Comparison of ENCODE assay signal across 3 cellular contexts in the genomic region with DNA sequence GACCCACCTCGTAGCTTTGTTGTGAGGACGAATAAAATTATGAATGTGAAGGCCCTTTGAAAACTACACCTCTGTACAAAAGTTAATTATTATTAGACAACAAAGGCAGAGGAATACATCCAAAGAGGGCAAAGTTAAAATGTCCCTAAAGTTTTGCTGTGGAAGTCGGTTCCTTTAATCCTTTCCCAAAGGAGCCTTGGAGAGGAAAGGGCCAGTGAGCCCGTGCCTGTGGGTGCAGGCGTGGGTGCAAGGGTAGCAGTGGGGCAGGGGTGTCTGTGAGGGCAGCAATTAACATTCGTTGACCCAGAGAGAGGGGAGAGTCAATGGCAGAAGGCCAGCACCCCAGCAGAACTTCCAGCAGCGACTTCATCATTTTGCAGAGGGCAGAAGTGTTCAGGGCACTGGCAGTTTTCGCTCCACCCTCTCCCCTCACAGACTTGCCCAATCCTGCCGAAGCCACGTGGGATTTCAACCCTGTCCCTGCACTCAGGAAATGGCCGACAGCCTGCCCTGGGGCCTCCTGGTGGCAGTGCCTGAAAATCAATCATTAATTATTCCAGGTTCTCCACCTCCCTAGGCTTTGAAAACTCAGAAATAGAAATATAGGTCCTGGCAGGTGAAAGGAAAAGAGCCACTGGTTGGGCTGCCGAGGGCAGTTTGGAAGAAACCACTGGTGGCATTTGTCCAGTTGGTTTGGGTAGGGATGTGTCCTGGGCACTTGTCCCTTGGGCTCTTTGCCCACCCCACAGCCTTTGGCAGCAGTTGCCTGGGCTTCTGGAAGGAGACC.
A peak's percentile ranks its signal among the peaks of the same experiment; 100 is the strongest.
TF ChIP-seq lines count a peak whose summit lies in the region.

No MANE protein-coding gene starts in this region.

TF ChIP-seq in SK-N-SH, 30 proteins besides CTCF, POLR2A, EP300 and RAD21 (continued from another document):
- TF ChIP-seq IRF3 (IDR thresholded peaks at IDR 0.05; ENCODE audit: low read depth, low read length) (no peak), NFIC (IDR thresholded peaks at IDR 0.05; ENCODE audit: borderline replicate concordance) (no peak)

TF ChIP-seq in K562, 482 proteins besides CTCF, POLR2A, EP300 and RAD21 (continued from another document and continues in another):
- TF ChIP-seq ZBTB12 (CRISPR knock-in tag; IDR thresholded peaks at IDR 0.05) (no peak), NELFE (IDR thresholded peaks at IDR 0.05; ENCODE audit: insufficient read depth, insufficient read length) (no peak), LCOR (CRISPR knock-in tag; IDR thresholded peaks at IDR 0.05) (peak; percentile 62; the same call in 1 of the 2 replicates), YY1 (IDR thresholded peaks at IDR 0.05; ENCODE audit: borderline replicate concordance in 1 of 3, control insufficient read depth in 1 of 3, extremely low read depth in 1 of 3, insufficient read depth in 3 of 3, insufficient read length in 1 of 3, insufficient replicate concordance in 2 of 3, low read depth in 1 of 3, low read length in 2 of 3) (peak in 1 of 3 experiments; percentile 61), ZNF175 (CRISPR knock-in tag; IDR thresholded peaks at IDR 0.05; ENCODE audit: low read depth) (no peak), AFF1 (IDR thresholded peaks at IDR 0.05; ENCODE audit: low read depth in 1 of 2, partially characterized antibody in 2 of 2) (peak in 1 of 2 experiments; percentile 86), ZC3H11A (IDR thresholded peaks at IDR 0.05; ENCODE audit: low read depth, low read length) (no peak), FOS (IDR thresholded peaks at IDR 0.05; ENCODE audit: extremely low read depth, insufficient read length) (no peak), PTRF (tag; IDR thresholded peaks at IDR 0.05) (no peak), POLR3G (IDR thresholded peaks at IDR 0.05; ENCODE audit: extremely low read depth, insufficient read length, insufficient replicate concordance) (no peak), ATF1 (CRISPR knock-in tag; IDR thresholded peaks at IDR 0.05) (no peak), ATF1 (tag; IDR thresholded peaks at IDR 0.05) (no peak), ZNF740 (CRISPR knock-in tag; IDR thresholded peaks at IDR 0.05) (no peak), ZNF740 (tag; IDR thresholded peaks at IDR 0.05) (no peak), TARDBP (IDR thresholded peaks at IDR 0.05) (no peak)

TF ChIP-seq in HepG2, 621 proteins besides CTCF, POLR2A, EP300 and RAD21 (continued from another document and continues in another):
- TF ChIP-seq, protein P1, sequence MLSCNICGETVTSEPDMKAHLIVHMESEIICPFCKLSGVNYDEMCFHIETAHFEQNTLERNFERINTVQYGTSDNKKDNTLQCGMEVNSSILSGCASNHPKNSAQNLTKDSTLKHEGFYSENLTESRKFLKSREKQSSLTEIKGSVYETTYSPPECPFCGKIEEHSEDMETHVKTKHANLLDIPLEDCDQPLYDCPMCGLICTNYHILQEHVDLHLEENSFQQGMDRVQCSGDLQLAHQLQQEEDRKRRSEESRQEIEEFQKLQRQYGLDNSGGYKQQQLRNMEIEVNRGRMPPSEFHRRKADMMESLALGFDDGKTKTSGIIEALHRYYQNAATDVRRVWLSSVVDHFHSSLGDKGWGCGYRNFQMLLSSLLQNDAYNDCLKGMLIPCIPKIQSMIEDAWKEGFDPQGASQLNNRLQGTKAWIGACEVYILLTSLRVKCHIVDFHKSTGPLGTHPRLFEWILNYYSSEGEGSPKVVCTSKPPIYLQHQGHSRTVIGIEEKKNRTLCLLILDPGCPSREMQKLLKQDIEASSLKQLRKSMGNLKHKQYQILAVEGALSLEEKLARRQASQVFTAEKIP (CRISPR knock-in tag; IDR thresholded peaks at IDR 0.05; ENCODE audit: borderline replicate concordance): no peak
- TF ChIP-seq ZNF777 (CRISPR knock-in tag; IDR thresholded peaks at IDR 0.05) (peak; percentile 29), DZIP1 (CRISPR knock-in tag; IDR thresholded peaks at IDR 0.05) (peak; percentile 85; the same call in 1 of the 2 replicates), ZFP1 (CRISPR knock-in tag; IDR thresholded peaks at IDR 0.05) (no peak), EED (CRISPR knock-in tag; IDR thresholded peaks at IDR 0.05) (no peak), THAP7 (CRISPR knock-in tag; IDR thresholded peaks at IDR 0.05) (no peak), ZSCAN21 (CRISPR knock-in tag; IDR thresholded peaks at IDR 0.05; ENCODE audit: borderline replicate concordance) (peak; percentile 27; the same call in 1 of the 2 replicates), ZNF24 (IDR thresholded peaks at IDR 0.05) (peak; percentile 71; the same call in 1 of the 2 replicates), SSRP1 (CRISPR knock-in tag; IDR thresholded peaks at IDR 0.05) (no peak), ZNF382 (CRISPR knock-in tag; IDR thresholded peaks at IDR 0.05; ENCODE audit: borderline replicate concordance) (no peak), IRF2 (CRISPR knock-in tag; IDR thresholded peaks at IDR 0.05) (peak; percentile 34; the same call in 1 of the 2 replicates), REPIN1 (CRISPR knock-in tag; IDR thresholded peaks at IDR 0.05; ENCODE audit: borderline replicate concordance, low read depth) (peak; percentile 36), ZFP91 (CRISPR knock-in tag; IDR thresholded peaks at IDR 0.05; ENCODE audit: borderline replicate concordance) (peak; percentile 91), SATB2 (CRISPR knock-in tag; IDR thresholded peaks at IDR 0.05) (peak; percentile 17; the same call in 1 of the 2 replicates), SKIL (CRISPR knock-in tag; IDR thresholded peaks at IDR 0.05; ENCODE audit: borderline replicate concordance) (no peak), ZNF567 (CRISPR knock-in tag; IDR thresholded peaks at IDR 0.05; ENCODE audit: borderline replicate concordance) (no peak), ZNF652 (CRISPR knock-in tag; IDR thresholded peaks at IDR 0.05; ENCODE audit: borderline replicate concordance, low read depth) (0 out of 2 replicates have a peak, but pooled peaks have one; percentile 12), JUN (CRISPR knock-in tag; IDR thresholded peaks at IDR 0.05) (no peak; the same call in 1 of the 2 replicates), ZNF776 (CRISPR knock-in tag; IDR thresholded peaks at IDR 0.05) (no peak), NCOA1 (CRISPR knock-in tag; IDR thresholded peaks at IDR 0.05) (no peak)
- TF ChIP-seq, protein P2, sequence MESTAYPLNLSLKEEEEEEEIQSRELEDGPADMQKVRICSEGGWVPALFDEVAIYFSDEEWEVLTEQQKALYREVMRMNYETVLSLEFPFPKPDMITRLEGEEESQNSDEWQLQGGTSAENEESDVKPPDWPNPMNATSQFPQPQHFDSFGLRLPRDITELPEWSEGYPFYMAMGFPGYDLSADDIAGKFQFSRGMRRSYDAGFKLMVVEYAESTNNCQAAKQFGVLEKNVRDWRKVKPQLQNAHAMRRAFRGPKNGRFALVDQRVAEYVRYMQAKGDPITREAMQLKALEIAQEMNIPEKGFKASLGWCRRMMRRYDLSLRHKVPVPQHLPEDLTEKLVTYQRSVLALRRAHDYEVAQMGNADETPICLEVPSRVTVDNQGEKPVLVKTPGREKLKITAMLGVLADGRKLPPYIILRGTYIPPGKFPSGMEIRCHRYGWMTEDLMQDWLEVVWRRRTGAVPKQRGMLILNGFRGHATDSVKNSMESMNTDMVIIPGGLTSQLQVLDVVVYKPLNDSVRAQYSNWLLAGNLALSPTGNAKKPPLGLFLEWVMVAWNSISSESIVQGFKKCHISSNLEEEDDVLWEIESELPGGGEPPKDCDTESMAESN (CRISPR knock-in tag; conservative IDR thresholded peaks at IDR 0.05): no peak; the same call in 1 of the 2 replicates
- TF ChIP-seq, protein P3, sequence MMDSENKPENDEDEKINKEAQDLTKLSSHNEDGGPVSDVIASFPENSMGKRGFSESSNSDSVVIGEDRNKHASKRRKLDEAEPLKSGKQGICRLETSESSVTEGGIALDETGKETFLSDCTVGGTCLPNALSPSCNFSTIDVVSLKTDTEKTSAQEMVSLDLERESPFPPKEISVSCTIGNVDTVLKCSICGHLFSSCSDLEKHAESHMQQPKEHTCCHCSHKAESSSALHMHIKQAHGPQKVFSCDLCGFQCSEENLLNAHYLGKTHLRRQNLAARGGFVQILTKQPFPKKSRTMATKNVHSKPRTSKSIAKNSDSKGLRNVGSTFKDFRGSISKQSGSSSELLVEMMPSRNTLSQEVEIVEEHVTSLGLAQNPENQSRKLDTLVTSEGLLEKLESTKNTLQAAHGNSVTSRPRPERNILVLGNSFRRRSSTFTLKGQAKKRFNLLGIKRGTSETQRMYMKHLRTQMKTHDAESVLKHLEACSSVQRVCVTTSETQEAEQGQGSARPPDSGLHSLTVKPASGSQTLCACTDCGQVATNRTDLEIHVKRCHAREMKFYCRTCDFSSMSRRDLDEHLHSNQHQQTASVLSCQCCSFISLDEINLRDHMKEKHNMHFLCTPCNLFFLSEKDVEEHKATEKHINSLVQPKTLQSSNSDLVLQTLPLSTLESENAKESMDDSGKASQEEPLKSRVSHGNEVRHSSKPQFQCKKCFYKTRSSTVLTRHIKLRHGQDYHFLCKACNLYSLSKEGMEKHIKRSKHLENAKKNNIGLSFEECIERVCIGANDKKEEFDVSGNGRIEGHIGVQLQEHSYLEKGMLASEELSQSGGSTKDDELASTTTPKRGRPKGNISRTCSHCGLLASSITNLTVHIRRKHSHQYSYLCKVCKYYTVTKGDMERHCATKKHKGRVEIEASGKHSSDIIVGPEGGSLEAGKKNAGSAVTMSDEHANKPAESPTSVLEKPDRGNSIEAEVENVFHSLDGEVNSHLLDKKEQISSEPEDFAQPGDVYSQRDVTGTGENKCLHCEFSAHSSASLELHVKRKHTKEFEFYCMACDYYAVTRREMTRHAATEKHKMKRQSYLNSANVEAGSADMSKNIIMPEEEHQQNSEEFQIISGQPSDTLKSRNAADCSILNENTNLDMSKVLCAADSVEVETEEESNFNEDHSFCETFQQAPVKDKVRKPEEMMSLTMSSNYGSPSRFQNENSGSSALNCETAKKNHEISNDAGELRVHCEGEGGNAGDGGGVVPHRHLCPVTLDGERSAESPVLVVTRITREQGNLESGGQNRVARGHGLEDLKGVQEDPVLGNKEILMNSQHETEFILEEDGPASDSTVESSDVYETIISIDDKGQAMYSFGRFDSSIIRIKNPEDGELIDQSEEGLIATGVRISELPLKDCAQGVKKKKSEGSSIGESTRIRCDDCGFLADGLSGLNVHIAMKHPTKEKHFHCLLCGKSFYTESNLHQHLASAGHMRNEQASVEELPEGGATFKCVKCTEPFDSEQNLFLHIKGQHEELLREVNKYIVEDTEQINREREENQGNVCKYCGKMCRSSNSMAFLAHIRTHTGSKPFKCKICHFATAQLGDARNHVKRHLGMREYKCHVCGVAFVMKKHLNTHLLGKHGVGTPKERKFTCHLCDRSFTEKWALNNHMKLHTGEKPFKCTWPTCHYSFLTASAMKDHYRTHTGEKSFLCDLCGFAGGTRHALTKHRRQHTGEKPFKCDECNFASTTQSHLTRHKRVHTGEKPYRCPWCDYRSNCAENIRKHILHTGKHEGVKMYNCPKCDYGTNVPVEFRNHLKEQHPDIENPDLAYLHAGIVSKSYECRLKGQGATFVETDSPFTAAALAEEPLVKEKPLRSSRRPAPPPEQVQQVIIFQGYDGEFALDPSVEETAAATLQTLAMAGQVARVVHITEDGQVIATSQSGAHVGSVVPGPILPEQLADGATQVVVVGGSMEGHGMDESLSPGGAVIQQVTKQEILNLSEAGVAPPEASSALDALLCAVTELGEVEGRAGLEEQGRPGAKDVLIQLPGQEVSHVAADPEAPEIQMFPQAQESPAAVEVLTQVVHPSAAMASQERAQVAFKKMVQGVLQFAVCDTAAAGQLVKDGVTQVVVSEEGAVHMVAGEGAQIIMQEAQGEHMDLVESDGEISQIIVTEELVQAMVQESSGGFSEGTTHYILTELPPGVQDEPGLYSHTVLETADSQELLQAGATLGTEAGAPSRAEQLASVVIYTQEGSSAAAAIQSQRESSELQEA (CRISPR knock-in tag; IDR thresholded peaks at IDR 0.05; ENCODE audit: not compliant biosample characterization): no peak
